In genomic region chr2:233404227-233404626, GRCh38 we compare ENCODE assay signal across 8 cellular contexts. TPM values are rescaled to one million over a fixed set of nuclear protein-coding genes. Genes with fewer than 3 reads are reported as not detected.
DNase-seq lines count a peak whose midpoint lies in the region; ATAC-seq and TF ChIP-seq lines count a peak whose summit lies in the region.

No MANE protein-coding gene starts in this region.

- peak; percentile 59 to 79 (median 70) for TF ChIP-seq CTCF in Peyer's patch (IDR thresholded peaks at IDR 0.05)
- TF ChIP-seq CTCF in hepatocyte (IDR thresholded peaks at IDR 0.05; ENCODE audit: poor library complexity) = peak; percentile 43

- no peaks in the 10 kb centered on the region for H3K27me3 Mint-ChIP-seq in CD4-positive, alpha-beta memory T cell
- H3K27me3 Mint-ChIP-seq in stimulated activated naive B cell treated with anti-CD40 and anti-IgM and Interleukin-4, amounts not matched to agents 10 μg/mL and 1 μg/mL and 100 μg/mL, for 72 hours = no peaks in the 10 kb centered on the region

- no peak overlapping the region for H2AFZ ChIP-seq in hepatocyte

- peaks cover 13 to 17% of the 10 kb centered on the region in 2 donors for H3K36me3 Mint-ChIP-seq in CD4-positive, alpha-beta memory T cell
- peaks cover 36 to 55% of the 10 kb centered on the region in 2 donors for H3K36me3 Mint-ChIP-seq in stimulated activated naive B cell treated with anti-CD40 and anti-IgM and Interleukin-4, amounts not matched to agents 10 μg/mL and 1 μg/mL and 100 μg/mL, for 72 hours

- no peaks in the 10 kb centered on the region for H3K79me2 ChIP-seq in hepatocyte

- CTCF ChIA-PET in CD4-positive, alpha-beta memory T cell (lab: Charles Lee; ENCODE audit: partially characterized antibody) = interaction anchor here (0.8 to 13.9 kb wide), 16 partner anchors 8 to 134 kb away, joined by 3 to 510 read pairs (median 4); no protein-coding TSS in a partner anchor

- intact Hi-C loops in CD4-positive, alpha-beta memory T cell (cut with micrococcal nuclease) = loop anchor here (1.0 to 5.0 kb wide), 2 partner anchors 39 to 1098 kb away; no protein-coding TSS in a partner anchor

- H3K4me3 ChIP-seq in CD4-positive, alpha-beta memory T cell (ENCODE audit: low read length in 2 of 2) = no peak overlapping the region
- H3K4me3 ChIP-seq in Peyer's patch (no peak overlapping the region), hepatocyte (no peak overlapping the region)

- H3K27ac ChIP-seq in CD4-positive, alpha-beta memory T cell (ENCODE audit: low read depth, low read length) = no peak overlapping the region
- H3K27ac ChIP-seq in Peyer's patch = no peak overlapping the region
- no peak overlapping the region for H3K27ac ChIP-seq in hepatocyte

- H3K9me3 Mint-ChIP-seq in CD4-positive, alpha-beta memory T cell = peaks cover 0 to 1% (median 0%) of the 10 kb centered on the region in 8 donors
- H3K9me3 Mint-ChIP-seq in stimulated activated naive B cell treated with anti-CD40 and anti-IgM and Interleukin-4, amounts not matched to agents 10 μg/mL and 1 μg/mL and 100 μg/mL, for 72 hours = no peaks in the 10 kb centered on the region

- POLR2A ChIA-PET in CD4-positive, alpha-beta memory T cell (lab: Charles Lee; ENCODE audit: partially characterized antibody) = interaction anchor here (0.6 to 9.5 kb wide), 6 partner anchors 15 to 136 kb away, joined by 3 to 225 read pairs (median 8); no protein-coding TSS in a partner anchor

- H3K27ac Mint-ChIP-seq in CD4-positive, alpha-beta memory T cell = peak overlapping the region; percentile 14 to 91 (median 77)
- H3K27ac Mint-ChIP-seq in stimulated activated naive B cell treated with anti-CD40 and anti-IgM and Interleukin-4, amounts not matched to agents 10 μg/mL and 1 μg/mL and 100 μg/mL, for 72 hours = peak overlapping the region; percentile 14

- H3K4me1 ChIP-seq in CD4-positive, alpha-beta memory T cell (ENCODE audit: insufficient read depth, low read length) = peaks cover 44% of the 10 kb centered on the region
- peaks cover 0 to 26% (median 0%) of the 10 kb centered on the region in 4 donors for H3K4me1 ChIP-seq in Peyer's patch
- H3K4me1 ChIP-seq in hepatocyte (ENCODE audit: insufficient read depth) = peaks cover 3% of the 10 kb centered on the region

- DNase-seq in CD4-positive, alpha-beta memory T cell = peak; percentile 74 to 78 (median 75)
- DNase-seq in H4 (ENCODE audit: low spot score) = peak; percentile 52
- peak in 2 of 3 donors; percentile 58 to 83 for DNase-seq in Peyer's patch
- peak; percentile 60 for DNase-seq in activated effector memory CD4-positive, alpha-beta T cell treated with Interleukin-2 at 50 U/mL for 16 hours
- no peak for DNase-seq in hepatocyte (ENCODE audit: low spot score)
- no peak for DNase-seq in stimulated activated naive B cell treated with anti-CD40 and anti-IgM and Interleukin-4, amounts not matched to agents 10 μg/mL and 1 μg/mL and 100 μg/mL, for 72 hours

- peak; percentile 75 to 81 for ATAC-seq in stimulated activated naive B cell treated with anti-CD40 and anti-IgM and Interleukin-4, amounts not matched to agents 10 μg/mL and 1 μg/mL and 100 μg/mL, for 72 hours (replicated peaks)
- ATAC-seq in GM21447 (IDR thresholded peaks at IDR 0.05; ENCODE audit: unreplicated experiment) = no peak
- ATAC-seq in GM18867 (IDR thresholded peaks at IDR 0.05; ENCODE audit: unreplicated experiment) = no peak

- no peaks in the 10 kb centered on the region for H3K9me2 ChIP-seq in hepatocyte (replicated peaks; ENCODE audit: insufficient read depth)

- no peak for TF ChIP-seq POLR2A in Peyer's patch (IDR thresholded peaks at IDR 0.05)

- H3K4me1 Mint-ChIP-seq in CD4-positive, alpha-beta memory T cell = peaks cover 40 to 77% (median 58%) of the 10 kb centered on the region in 4 donors
- peaks cover 40 to 60% of the 10 kb centered on the region in 2 donors for H3K4me1 Mint-ChIP-seq in stimulated activated naive B cell treated with anti-CD40 and anti-IgM and Interleukin-4, amounts not matched to agents 10 μg/mL and 1 μg/mL and 100 μg/mL, for 72 hours

- no peak overlapping the region for H3K4me2 ChIP-seq in hepatocyte

- no peaks in the 10 kb centered on the region for H4K20me1 ChIP-seq in hepatocyte (ENCODE audit: insufficient read depth, poor library complexity, severe bottlenecking)

- H3K27me3 ChIP-seq in CD4-positive, alpha-beta memory T cell (ENCODE audit: insufficient read depth, low read length) = no peaks in the 10 kb centered on the region
- no peaks in the 10 kb centered on the region for H3K27me3 ChIP-seq in Peyer's patch
- no peaks in the 10 kb centered on the region for H3K27me3 ChIP-seq in hepatocyte

- no peaks in the 10 kb centered on the region for H3K9me3 ChIP-seq in CD4-positive, alpha-beta memory T cell (ENCODE audit: control insufficient read depth in 1 of 2, low read length in 2 of 2)
- H3K9me3 ChIP-seq in Peyer's patch = no peaks in the 10 kb centered on the region
- H3K9me3 ChIP-seq in hepatocyte (ENCODE audit: low read depth) = no peaks in the 10 kb centered on the region

- H3K36me3 ChIP-seq in CD4-positive, alpha-beta memory T cell (ENCODE audit: insufficient read depth, low read length) = no peaks in the 10 kb centered on the region
- H3K36me3 ChIP-seq in Peyer's patch = no peaks in the 10 kb centered on the region
- H3K36me3 ChIP-seq in hepatocyte (replicated peaks; ENCODE audit: insufficient read depth, low read depth) = no peaks in the 10 kb centered on the region

- peak overlapping the region in 2 of 8 donors; percentile 1 for H3K4me3 Mint-ChIP-seq in CD4-positive, alpha-beta memory T cell
- no peak overlapping the region for H3K4me3 Mint-ChIP-seq in stimulated activated naive B cell treated with anti-CD40 and anti-IgM and Interleukin-4, amounts not matched to agents 10 μg/mL and 1 μg/mL and 100 μg/mL, for 72 hours

RNA-seq across cellular contexts. Expression of gene DGKD, which starts 49.9 kb away (rescaled TPM):
- 100 to 1,000 TPM; 129 to 136 TPM for total RNA-seq in CD4-positive, alpha-beta memory T cell
- 10 to 100 TPM in 1 of 2 donors, 1 to 10 TPM in 1; 8.9 to 28.1 TPM for polyA plus RNA-seq in CD4-positive, alpha-beta memory T cell
- 33.4 and 34.3 TPM in 2 replicates for total RNA-seq in H4 (2014; rRNA removed; shearing (Covaris generic))
- 100 to 1,000 TPM in 2 of 4 donors, 10 to 100 TPM in 2; 67.7 to 195 (median 125) TPM for total RNA-seq in Peyer's patch
- total RNA-seq in hepatocyte = 14.2 and 15.2 TPM in 2 replicates
- 13.6 and 14.3 TPM in 2 replicates for polyA plus RNA-seq in hepatocyte

Comparison
In these comparisons a context has a peak if more than half of its experiments do, and no peak if none do; other contexts are left out.
1. DNase-seq: peak in CD4-positive, alpha-beta memory T cell (5 of 5), H4 (single experiment), Peyer's patch (2 of 3) and activated effector memory CD4-positive, alpha-beta T cell treated with Interleukin-2 at 50 U/mL for 16 hours (single experiment); none in hepatocyte (single experiment) and stimulated activated naive B cell treated with anti-CD40 and anti-IgM and Interleukin-4, amounts not matched to agents 10 μg/mL and 1 μg/mL and 100 μg/mL, for 72 hours (single experiment).
2. ATAC-seq: peak in stimulated activated naive B cell treated with anti-CD40 and anti-IgM and Interleukin-4, amounts not matched to agents 10 μg/mL and 1 μg/mL and 100 μg/mL, for 72 hours (2 of 2); none in GM21447 (single experiment) and GM18867 (single experiment).